9 cellular contexts compared by ENCODE assay signal in genomic region chr15:31402511-31403056, GRCh38.
A peak's percentile ranks its signal among the peaks of the same experiment; 100 is the strongest.
DNase-seq lines count a peak whose midpoint lies in the region; ATAC-seq and TF ChIP-seq lines count a peak whose summit lies in the region.
"Had no signal": no experiment of that assay in that cellular context is flagged by ENCODE, and none has a peak within 500 bp of the region (broad histone marks: within the 10 kb centered on the region; RNA-seq: fewer than 3 reads in every experiment).

No MANE protein-coding gene starts in this region.

- H3K36me3 ChIP-seq in tibial artery = no peaks in the 10 kb centered on the region

- peak overlapping the region; percentile 88 to 89 for H3K27ac ChIP-seq in tibial artery

- no peak for ATAC-seq in HG02884 (IDR thresholded peaks at IDR 0.05; ENCODE audit: unreplicated experiment)

- peaks cover 7 to 54% (median 32%) of the 10 kb centered on the region in 4 donors for H3K4me1 ChIP-seq in tibial artery

- H3K27me3 ChIP-seq in tibial artery = no peaks in the 10 kb centered on the region

- TF ChIP-seq CTCF in tibial artery (IDR thresholded peaks at IDR 0.05) = no peak

- intact Hi-C loops in tibial artery (cut with DNase I; ENCODE audit: low total_unique reads) = no loop called here

- no peak overlapping the region for H3K4me3 ChIP-seq in tibial artery

- peak; percentile 32 for DNase-seq in NCI-H1694 (lab: John Stamatoyannopoulos, UW)
- peak; percentile 55 for DNase-seq in brain pericyte (ENCODE audit: low read depth, low spot score)
- DNase-seq in iPS-NIHi7 (ENCODE audit: extremely low spot score) = peak; percentile 35
- DNase-seq in tibial artery = peak; percentile 88 to 97
- no peak for DNase-seq in COLO668 (lab: John Stamatoyannopoulos, UW; ENCODE audit: unreplicated experiment)
- DNase-seq in nucleus accumbens (lab: John Stamatoyannopoulos, UW) = no peak
- DNase-seq: activated CD8-positive, alpha-beta memory T cell treated with anti-CD3 and anti-CD28 coated beads for 24 hours; NCI-H2227 treated with DMSO at 0.1 percent for 48 hours had no signal

- no peaks in the 10 kb centered on the region for H3K9me3 ChIP-seq in tibial artery

Comparison
In these comparisons a context has a peak if more than half of its experiments do, and no peak if none do; other contexts are left out.
1. DNase-seq: peak in NCI-H1694 (single experiment), brain pericyte (single experiment), iPS-NIHi7 (single experiment) and tibial artery (2 of 2); none in COLO668 (single experiment) and nucleus accumbens (0 of 56).